2 cellular contexts compared by ENCODE assay signal in genomic region chr19:19270749-19271571, GRCh38.
TF ChIP-seq lines count a peak whose summit lies in the region.

No MANE protein-coding gene starts in this region.

TF ChIP-seq in HEK293, 187 proteins besides CTCF, POLR2A, EP300 and RAD21:
- TF ChIP-seq ZNF324 (tag by site-specific recombination; IDR thresholded peaks at IDR 0.05), result no peak
- no peak for TF ChIP-seq ZNF792 (tag by site-specific recombination; IDR thresholded peaks at IDR 0.05)
- no peak for TF ChIP-seq ZNF645 (tag by site-specific recombination; IDR thresholded peaks at IDR 0.05)
- TF ChIP-seq ZSCAN23 (tag by site-specific recombination; IDR thresholded peaks at IDR 0.05), result no peak
- no peak for TF ChIP-seq GFI1B (tag by site-specific recombination; IDR thresholded peaks at IDR 0.05)
- TF ChIP-seq ZNF302 (tag by site-specific recombination; IDR thresholded peaks at IDR 0.05; ENCODE audit: low read depth), result no peak
- no peak for TF ChIP-seq ZNF133 (tag by site-specific recombination; IDR thresholded peaks at IDR 0.05)
- TF ChIP-seq, protein P1, sequence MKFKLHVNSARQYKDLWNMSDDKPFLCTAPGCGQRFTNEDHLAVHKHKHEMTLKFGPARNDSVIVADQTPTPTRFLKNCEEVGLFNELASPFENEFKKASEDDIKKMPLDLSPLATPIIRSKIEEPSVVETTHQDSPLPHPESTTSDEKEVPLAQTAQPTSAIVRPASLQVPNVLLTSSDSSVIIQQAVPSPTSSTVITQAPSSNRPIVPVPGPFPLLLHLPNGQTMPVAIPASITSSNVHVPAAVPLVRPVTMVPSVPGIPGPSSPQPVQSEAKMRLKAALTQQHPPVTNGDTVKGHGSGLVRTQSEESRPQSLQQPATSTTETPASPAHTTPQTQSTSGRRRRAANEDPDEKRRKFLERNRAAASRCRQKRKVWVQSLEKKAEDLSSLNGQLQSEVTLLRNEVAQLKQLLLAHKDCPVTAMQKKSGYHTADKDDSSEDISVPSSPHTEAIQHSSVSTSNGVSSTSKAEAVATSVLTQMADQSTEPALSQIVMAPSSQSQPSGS (tag by site-specific recombination; IDR thresholded peaks at IDR 0.05; ENCODE audit: low read depth), result no peak
- no peak for TF ChIP-seq ZNF221 (tag by site-specific recombination; IDR thresholded peaks at IDR 0.05; ENCODE audit: borderline replicate concordance)
- TF ChIP-seq ZFHX2 (tag by site-specific recombination; conservative IDR thresholded peaks at IDR 0.05), result no peak
- no peak for TF ChIP-seq ZNF776 (tag by site-specific recombination; IDR thresholded peaks at IDR 0.05; ENCODE audit: borderline replicate concordance)
- TF ChIP-seq ZNF791 (tag by site-specific recombination; IDR thresholded peaks at IDR 0.05), result no peak
- no peak for TF ChIP-seq ZNF660 (tag by site-specific recombination; IDR thresholded peaks at IDR 0.05)
- TF ChIP-seq ELK4 (IDR thresholded peaks at IDR 0.05; ENCODE audit: borderline replicate concordance, low read depth, low read length), result no peak
- peak; percentile 30; the same call in 1 of the 2 replicates for TF ChIP-seq ZNF341 (tag by site-specific recombination; IDR thresholded peaks at IDR 0.05; ENCODE audit: low read depth)
- peak; percentile 30; the same call in 1 of the 2 replicates for TF ChIP-seq ZNF366 (tag by site-specific recombination; conservative IDR thresholded peaks at IDR 0.05)
- peak; percentile 81 for TF ChIP-seq ZFP3 (tag by site-specific recombination; IDR thresholded peaks at IDR 0.05; ENCODE audit: low read depth)
- no peak for TF ChIP-seq ZBTB21 (tag by site-specific recombination; IDR thresholded peaks at IDR 0.05)
- no peak for TF ChIP-seq ZBTB44 (tag by site-specific recombination; IDR thresholded peaks at IDR 0.05)
- no peak for TF ChIP-seq ZNF311 (tag by site-specific recombination; IDR thresholded peaks at IDR 0.05; ENCODE audit: borderline replicate concordance)

TF ChIP-seq in K562, 482 proteins besides CTCF, POLR2A, EP300 and RAD21:
- TF ChIP-seq SIX5 (IDR thresholded peaks at IDR 0.05; ENCODE audit: borderline replicate concordance in 1 of 2, insufficient read depth in 1 of 2, low read depth in 1 of 2, low read length in 2 of 2) (no peak), ZNF431 (CRISPR knock-in tag; IDR thresholded peaks at IDR 0.05) (no peak), TRIM25 (IDR thresholded peaks at IDR 0.05; ENCODE audit: borderline replicate concordance) (no peak), ZFP36 (IDR thresholded peaks at IDR 0.05; ENCODE audit: low read depth, low read length, partially characterized antibody) (peak; percentile 80)
